Comparison of ENCODE assay signal across 10 cellular contexts in the genomic region with DNA sequence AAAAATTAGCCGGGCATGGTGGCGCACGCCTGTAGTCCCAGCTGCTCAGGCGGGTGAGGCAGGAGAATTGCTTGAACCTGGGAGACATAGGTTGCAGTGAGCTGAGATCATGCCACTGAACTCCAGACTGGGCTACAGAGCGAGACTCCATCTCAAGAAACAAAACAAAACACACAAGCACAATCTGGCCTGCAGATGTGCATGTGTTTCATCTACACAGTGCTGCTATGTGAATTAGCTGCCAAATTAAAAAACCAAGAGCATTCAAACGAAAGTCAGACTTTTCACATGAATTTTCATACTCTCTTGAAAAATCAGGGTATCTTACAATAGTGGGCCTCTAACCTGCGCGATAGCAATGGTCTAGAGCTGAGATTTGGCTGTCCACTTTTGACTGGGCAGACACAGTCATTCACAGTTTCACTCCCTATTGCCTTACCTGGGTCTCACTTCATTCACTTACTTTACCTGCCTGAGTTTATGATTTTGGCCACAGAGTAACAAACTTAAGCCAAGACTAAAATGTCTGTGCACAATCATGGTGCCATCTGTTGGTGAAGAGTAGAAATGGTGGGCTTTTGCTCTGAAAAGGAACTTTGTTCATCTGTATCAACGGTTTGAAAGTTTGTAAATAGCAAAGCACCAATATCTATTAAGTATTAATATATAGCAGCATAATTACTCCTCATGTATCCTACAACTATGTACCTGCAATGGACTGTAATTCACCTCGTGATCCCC.
DNase-seq lines count a peak whose midpoint lies in the region; ATAC-seq, FAIRE-seq and TF ChIP-seq lines count a peak whose summit lies in the region.
"Had no signal": no experiment of that assay in that cellular context is flagged by ENCODE, and none has a peak within 500 bp of the region (broad histone marks: within the 10 kb centered on the region; RNA-seq: fewer than 3 reads in every experiment).

No MANE protein-coding gene starts in this region.

- H3K4me1 ChIP-seq in Karpas-422 (ENCODE audit: low read length) = no peaks in the 10 kb centered on the region
- H3K4me1 ChIP-seq in mesendoderm (ENCODE audit: control insufficient read depth, low read depth, low read length) = peaks cover 9% of the 10 kb centered on the region
- no peaks in the 10 kb centered on the region for H3K4me1 ChIP-seq in uterus

- H3K27me3 ChIP-seq in Karpas-422 (ENCODE audit: low read length) = 0 out of 2 replicates have a peak, but pooled peaks cover 2% of the 10 kb centered on the region
- no peaks in the 10 kb centered on the region for H3K27me3 ChIP-seq in bronchial epithelial cell (ENCODE audit: control insufficient read depth, insufficient read depth, low read length)
- H3K27me3 ChIP-seq in mesendoderm (ENCODE audit: insufficient read depth, low read length, poor library complexity) = no peaks in the 10 kb centered on the region
- H3K27me3 ChIP-seq in uterus = no peaks in the 10 kb centered on the region

- H2AK5ac ChIP-seq in mesendoderm (ENCODE audit: low read length) = no peak overlapping the region

- H3K9ac ChIP-seq in Karpas-422 (ENCODE audit: low read length) (no peak overlapping the region), mesendoderm (ENCODE audit: low read length) (no peak overlapping the region)

- peak overlapping the region; percentile 9 for H2BK15ac ChIP-seq in mesendoderm (replicated peaks; ENCODE audit: low read depth)

- WGBS in mesendoderm (ENCODE audit: extremely low coverage, insufficient coverage, low lambda C conversion rate) = no CpG with 5 or more reads among the region's 10 CpGs

- H3K9me3 ChIP-seq in Karpas-422 (ENCODE audit: low read length) (no peaks in the 10 kb centered on the region), uterus (no peaks in the 10 kb centered on the region)

- no peak overlapping the region for H4K8ac ChIP-seq in mesendoderm (ENCODE audit: low read depth, low read length)

- H2BK5ac ChIP-seq in mesendoderm (ENCODE audit: low read length) = no peak overlapping the region

- TF ChIP-seq POLR2A in uterus (IDR thresholded peaks at IDR 0.05) = no peak

- DNase-seq in EH (ENCODE audit: low read depth) (peak; percentile 25), Karpas-422 (peak; percentile 50), bronchial epithelial cell (ENCODE audit: low read depth) (peak; percentile 31), mesendoderm (peak; percentile 45), Ammon's horn (ENCODE audit: low spot score) (no peak), uterus (no peak), HPDE6-E6E7 (ENCODE audit: extremely low spot score) (no peak)
- no peak for DNase-seq in naive thymus-derived CD8-positive, alpha-beta T cell
- DNase-seq: NCI-H510A had no signal

- H3K79me2 ChIP-seq in Karpas-422 (ENCODE audit: low read length) = no peaks in the 10 kb centered on the region
- no peaks in the 10 kb centered on the region for H3K79me2 ChIP-seq in mesendoderm (ENCODE audit: control insufficient read depth, insufficient read depth, low read length)

- H3K36me3 Mint-ChIP-seq in naive thymus-derived CD8-positive, alpha-beta T cell = no peaks in the 10 kb centered on the region

- no peaks in the 10 kb centered on the region for H3K4me1 Mint-ChIP-seq in naive thymus-derived CD8-positive, alpha-beta T cell

- POLR2A ChIA-PET in naive thymus-derived CD8-positive, alpha-beta T cell (lab: Charles Lee) = no interaction called here

- H3K56ac ChIP-seq in mesendoderm (ENCODE audit: low read length) = no peak overlapping the region

- no peaks in the 10 kb centered on the region for H3K79me1 ChIP-seq in mesendoderm (ENCODE audit: low read length)

- H3K27ac ChIP-seq in Karpas-422 (ENCODE audit: low read length) = no peak overlapping the region
- no peak overlapping the region for H3K27ac ChIP-seq in mesendoderm (ENCODE audit: low read depth, low read length)
- no peak overlapping the region for H3K27ac ChIP-seq in uterus

- no peak for ATAC-seq in naive thymus-derived CD8-positive, alpha-beta T cell

- no peak overlapping the region for H4K5ac ChIP-seq in mesendoderm (ENCODE audit: low read length)

- H3K9me2 ChIP-seq in Karpas-422 (replicated peaks; ENCODE audit: insufficient read depth, low read length) = no peaks in the 10 kb centered on the region

- H4K20me1 ChIP-seq in Karpas-422 (ENCODE audit: insufficient read depth, low read depth, low read length) = no peaks in the 10 kb centered on the region

- H3K4me3 ChIP-seq in Karpas-422 (ENCODE audit: low read length) (no peak overlapping the region), bronchial epithelial cell (ENCODE audit: low read depth, low read length) (no peak overlapping the region), mesendoderm (ENCODE audit: low read length) (no peak overlapping the region), uterus (no peak overlapping the region)
- H3K4me3 ChIP-seq: lung had no signal

- H3K18ac ChIP-seq in mesendoderm (ENCODE audit: low read length) = no peak overlapping the region

- no peak overlapping the region for H2BK120ac ChIP-seq in mesendoderm (ENCODE audit: low read depth, low read length)

- H3K36me3 ChIP-seq in Karpas-422 (ENCODE audit: insufficient read depth, low read length) (no peaks in the 10 kb centered on the region), bronchial epithelial cell (ENCODE audit: control insufficient read depth, insufficient read depth, low read length) (no peaks in the 10 kb centered on the region), mesendoderm (ENCODE audit: control insufficient read depth, insufficient read depth, low read length) (no peaks in the 10 kb centered on the region), uterus (no peaks in the 10 kb centered on the region)

- H3K27ac Mint-ChIP-seq in naive thymus-derived CD8-positive, alpha-beta T cell = no peak overlapping the region

- FAIRE-seq in bronchial epithelial cell (lab: Jason Lieb, UNC) = no peak

- no peak overlapping the region for H3K4me3 Mint-ChIP-seq in naive thymus-derived CD8-positive, alpha-beta T cell

- no peak overlapping the region for H3K4ac ChIP-seq in mesendoderm (ENCODE audit: low read depth, low read length)

- TF ChIP-seq CTCF in bronchial epithelial cell (IDR thresholded peaks at IDR 0.05; ENCODE audit: insufficient read depth, low read length, severe bottlenecking) (peak; percentile 35), uterus (IDR thresholded peaks at IDR 0.05) (no peak)

- no peak overlapping the region for H3K23ac ChIP-seq in mesendoderm (ENCODE audit: low read length)

- peaks cover 0 to 9% (median 0%) of the 10 kb centered on the region in 9 donors for H3K9me3 Mint-ChIP-seq in naive thymus-derived CD8-positive, alpha-beta T cell

- H3K4me2 ChIP-seq in Karpas-422 (ENCODE audit: low read depth, low read length, poor library complexity, severe bottlenecking) (no peak overlapping the region), mesendoderm (ENCODE audit: low read length) (no peak overlapping the region)

- intact Hi-C loops in uterus (cut with DNase I; ENCODE audit: low total_unique reads) = no loop called here

- peaks cover 2 to 22% (median 13%) of the 10 kb centered on the region in 5 donors for H3K27me3 Mint-ChIP-seq in naive thymus-derived CD8-positive, alpha-beta T cell

- H2AFZ ChIP-seq in Karpas-422 (ENCODE audit: low read length) = no peak overlapping the region

Comparison
In these comparisons a context has a peak if more than half of its experiments do, and no peak if none do; other contexts are left out.
1. DNase-seq: peak in EH (single experiment), Karpas-422 (single experiment), bronchial epithelial cell (single experiment) and mesendoderm (single experiment); none in Ammon's horn (single experiment), uterus (0 of 2), naive thymus-derived CD8-positive, alpha-beta T cell (0 of 10) and HPDE6-E6E7 (single experiment).